ENCODE assay signal across 2 cellular contexts in the genomic region with DNA sequence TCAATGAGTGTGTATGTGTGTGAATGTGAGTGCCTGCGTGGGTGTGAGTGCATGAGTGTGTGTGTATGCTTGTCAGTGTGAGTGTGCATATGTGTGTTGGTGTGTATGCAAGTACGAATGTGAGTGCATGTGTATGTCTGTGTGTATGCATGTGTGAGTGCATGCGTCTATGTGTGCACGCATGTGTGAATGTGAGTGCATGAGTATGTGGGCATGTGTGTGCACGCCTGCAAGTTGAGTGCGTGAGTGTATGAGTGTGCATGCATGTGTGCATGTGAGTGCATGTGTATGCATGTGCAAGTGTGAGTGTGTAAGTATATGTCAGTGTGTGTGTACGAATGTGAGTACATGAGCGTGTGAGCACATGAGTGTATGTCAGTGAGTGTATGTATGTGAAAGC.
TF ChIP-seq lines count a peak whose summit lies in the region.

No MANE protein-coding gene starts in this region.

TF ChIP-seq in IMR-90, 13 proteins besides CTCF, POLR2A, EP300 and RAD21:
- no peak for TF ChIP-seq BHLHE40 (IDR thresholded peaks at IDR 0.05; ENCODE audit: low read depth, low read length)
TF ChIP-seq in IMR-90: peak in this region for 0.

TF ChIP-seq in H1, 55 proteins besides CTCF, POLR2A, EP300 and RAD21:
- TF ChIP-seq TAF1 (IDR thresholded peaks at IDR 0.05; ENCODE audit: low read depth, low read length) (no peak), SAP30 (IDR thresholded peaks at IDR 0.05; ENCODE audit: insufficient read depth, insufficient replicate concordance, low read length) (no peak), MAFK (IDR thresholded peaks at IDR 0.05; ENCODE audit: low read depth, low read length) (no peak)
